ENCODE assay signal across 24 cellular contexts in genomic region chr7:4191046-4191445, GRCh38.
"Had no signal": no experiment of that assay in that cellular context is flagged by ENCODE, and none has a peak within 500 bp of the region (broad histone marks: within the 10 kb centered on the region; RNA-seq: fewer than 3 reads in every experiment).

No MANE protein-coding gene starts in this region.

- H3K36me3 ChIP-seq: ascending aorta, Peyer's patch had no signal

- H3K27ac Mint-ChIP-seq: activated B cell treated with CpG ODN at 0.5 μM for 24 hours; activated CD4-positive, alpha-beta T cell treated with anti-CD3 and anti-CD28 coated beads, Interleukin-2, amount 10 ng/mL, durations not matched to agents 24 days and 14 days; activated naive CD4-positive, alpha-beta T cell treated with anti-CD3 and anti-CD28 coated beads, Interleukin-2, amount 50 U/mL, for 72 hours; activated naive CD8-positive, alpha-beta T cell treated with anti-CD3 and anti-CD28 coated beads, Interleukin-2, amount 50 U/mL, for 24 hours; T-helper 17 cell had no signal

- H3K4me3 Mint-ChIP-seq: activated B cell treated with CpG ODN at 0.5 μM for 24 hours; activated CD4-positive, alpha-beta T cell treated with anti-CD3 and anti-CD28 coated beads, Interleukin-2, amount 10 ng/mL, durations not matched to agents 24 days and 14 days; activated naive CD8-positive, alpha-beta T cell treated with anti-CD3 and anti-CD28 coated beads, Interleukin-2, amount 50 U/mL, for 24 hours; activated T-cell treated with anti-CD3 and anti-CD28 coated beads, Interleukin-2, amount 50 U/mL, for 4 hours; T-helper 17 cell had no signal

- FAIRE-seq: bronchial epithelial cell had no signal

- H3K9me3 Mint-ChIP-seq: activated B cell treated with CpG ODN at 0.5 μM for 24 hours; activated CD4-positive, alpha-beta T cell treated with anti-CD3 and anti-CD28 coated beads, Interleukin-2, amount 10 ng/mL, durations not matched to agents 24 days and 14 days; activated naive CD4-positive, alpha-beta T cell treated with anti-CD3 and anti-CD28 coated beads, Interleukin-2, amount 50 U/mL, for 72 hours; activated naive CD8-positive, alpha-beta T cell treated with anti-CD3 and anti-CD28 coated beads, Interleukin-2, amount 50 U/mL, for 24 hours; activated T-cell treated with anti-CD3 and anti-CD28 coated beads, Interleukin-2, amount 50 U/mL, for 4 hours had no signal

- H3K4me1 Mint-ChIP-seq: activated B cell treated with CpG ODN at 0.5 μM for 24 hours; activated CD4-positive, alpha-beta T cell treated with anti-CD3 and anti-CD28 coated beads, Interleukin-2, amount 10 ng/mL, durations not matched to agents 24 days and 14 days; activated naive CD8-positive, alpha-beta T cell treated with anti-CD3 and anti-CD28 coated beads, Interleukin-2, amount 50 U/mL, for 24 hours; T-helper 17 cell had no signal

- H3K4me3 ChIP-seq: ascending aorta, body of pancreas, Peyer's patch had no signal

- H3K27ac ChIP-seq: ascending aorta, Peyer's patch had no signal

- H3K36me3 Mint-ChIP-seq: activated naive CD4-positive, alpha-beta T cell treated with anti-CD3 and anti-CD28 coated beads, Interleukin-2, amount 50 U/mL, for 72 hours had no signal

- H3K27me3 ChIP-seq: ascending aorta, body of pancreas, Peyer's patch had no signal

- H3K9me3 ChIP-seq: ascending aorta, body of pancreas, Peyer's patch had no signal

- H3K27me3 Mint-ChIP-seq: activated B cell treated with CpG ODN at 0.5 μM for 24 hours; activated CD4-positive, alpha-beta T cell treated with anti-CD3 and anti-CD28 coated beads, Interleukin-2, amount 10 ng/mL, durations not matched to agents 24 days and 14 days; activated naive CD8-positive, alpha-beta T cell treated with anti-CD3 and anti-CD28 coated beads, Interleukin-2, amount 50 U/mL, for 24 hours had no signal

- DNase-seq: activated B cell treated with CpG ODN at 0.5 μM for 24 hours; activated CD4-positive, alpha-beta T cell treated with anti-CD3 and anti-CD28 coated beads for 1 hour; activated CD4-positive, alpha-beta T cell treated with anti-CD3 and anti-CD28 coated beads, Interleukin-2, amount 10 ng/mL, durations not matched to agents 24 days and 14 days; activated CD4-positive, alpha-beta T cell treated with anti-CD3 and anti-CD28 coated beads, Interleukin-2, amount 50 U/mL, for 48 hours; activated effector memory CD4-positive, alpha-beta T cell treated with anti-CD3 and anti-CD28 coated beads, Interleukin-2, amount 50 U/mL, for 16 hours; activated naive CD4-positive, alpha-beta T cell treated with Interleukin-2 at 50 U/mL for 16 hours; activated naive CD8-positive, alpha-beta T cell treated with anti-CD3 and anti-CD28 coated beads, Interleukin-2, amount 50 U/mL, for 24 hours; activated T-cell treated with anti-CD3 and anti-CD28 coated beads, Interleukin-2, amount 50 U/mL, for 4 hours; amniotic stem cell; body of pancreas; central memory CD4-positive, alpha-beta T cell; MM.1S; NCI-H1105; NCI-H1436; NCI-H1694 treated with DMSO at 0.1 percent for 48 hours; NCI-H2029 treated with DMSO at 0.1 percent for 48 hours; NCI-H510A treated with DMSO at 0.1 percent for 48 hours; Peyer's patch; SHP77 treated with DMSO at 0.1 percent for 48 hours; T-helper 17 cell; T-helper 9 cell had no signal

- ATAC-seq: activated naive CD4-positive, alpha-beta T cell treated with anti-CD3 and anti-CD28 coated beads, Interleukin-2, amount 50 U/mL, for 72 hours; activated naive CD8-positive, alpha-beta T cell treated with anti-CD3 and anti-CD28 coated beads, Interleukin-2, amount 50 U/mL, for 24 hours; activated T-cell treated with anti-CD3 and anti-CD28 coated beads, Interleukin-2, amount 50 U/mL, for 4 hours; body of pancreas; T-helper 17 cell had no signal
